1 cellular context compared by ENCODE assay signal in genomic region chr6:28587746-28588075, GRCh38.
TF ChIP-seq lines count a peak whose summit lies in the region.

No MANE protein-coding gene starts in this region.

TF ChIP-seq in WTC11, 78 proteins besides CTCF, POLR2A, EP300 and RAD21 (continued from another document):
- TF ChIP-seq PRDM15 (CRISPR knock-in tag; IDR thresholded peaks at IDR 0.05), result no peak
- no peak for TF ChIP-seq AR (CRISPR knock-in tag; IDR thresholded peaks at IDR 0.05)
TF ChIP-seq in WTC11: peak in this region for 0.
